ENCODE assay signal across 29 cellular contexts in genomic region chr3:106740116-106740515, GRCh38.
DNase-seq lines count a peak whose midpoint lies in the region; ATAC-seq and TF ChIP-seq lines count a peak whose summit lies in the region.
"Had no signal": no experiment of that assay in that cellular context is flagged by ENCODE, and none has a peak within 500 bp of the region (broad histone marks: within the 10 kb centered on the region; RNA-seq: fewer than 3 reads in every experiment).

No MANE protein-coding gene starts in this region.

- no peak for ATAC-seq in GM19397 (IDR thresholded peaks at IDR 0.05; ENCODE audit: unreplicated experiment)
- no peak for ATAC-seq in activated CD8-positive, alpha-beta memory T cell treated with anti-CD3 and anti-CD28 coated beads, Interleukin-2, amount 10 ng/mL, durations not matched to agents 7 days and 5 days
- no peak for ATAC-seq in HG02852 (IDR thresholded peaks at IDR 0.05; ENCODE audit: unreplicated experiment)
- ATAC-seq: activated CD4-positive, alpha-beta T cell treated with anti-CD3 and anti-CD28 coated beads for 36 hours; heart left ventricle; K562; PC-3; stimulated activated naive CD8-positive, alpha-beta T cell treated with anti-CD3 and anti-CD28 coated beads, Interleukin-15, amount 100 ng/mL, for 72 hours had no signal

- H3K9me3 Mint-ChIP-seq in activated CD8-positive, alpha-beta memory T cell treated with anti-CD3 and anti-CD28 coated beads, Interleukin-2, amount 10 ng/mL, durations not matched to agents 7 days and 5 days (ENCODE audit: low read depth) = no peaks in the 10 kb centered on the region
- H3K9me3 Mint-ChIP-seq: activated naive CD4-positive, alpha-beta T cell treated with anti-CD3 and anti-CD28 coated beads, Interleukin-2, amount 50 U/mL, for 24 hours; stimulated activated naive CD8-positive, alpha-beta T cell treated with anti-CD3 and anti-CD28 coated beads, Interleukin-15, amount 100 ng/mL, for 72 hours had no signal

- peak; percentile 92 for DNase-seq in A673 (ENCODE audit: low spot score)
- peak; percentile 70 for DNase-seq in LHCN-M2 (ENCODE audit: low read depth)
- peak; percentile 49 for DNase-seq in adipocyte (ENCODE audit: low read depth)
- peak; percentile 28 for DNase-seq in myocyte (ENCODE audit: low read depth)
- no peak for DNase-seq in activated CD4-positive, alpha-beta T cell treated with anti-CD3 and anti-CD28 coated beads for 4 hours
- DNase-seq in activated CD8-positive, alpha-beta memory T cell treated with anti-CD3 and anti-CD28 coated beads, Interleukin-2, amount 10 ng/mL, durations not matched to agents 7 days and 5 days = no peak
- DNase-seq: 8988T; activated CD4-positive, alpha-beta T cell treated with anti-CD3 and anti-CD28 coated beads for 36 hours; activated CD8-positive, alpha-beta memory T cell treated with anti-CD3 and anti-CD28 coated beads for 24 hours; CD8-positive, alpha-beta memory T cell; effector CD4-positive, alpha-beta T cell; EL; H7; heart left ventricle; left ventricle myocardium inferior; mesendoderm; NCI-H1105; NCI-H187; NCI-H526 treated with DMSO at 0.1 percent for 48 hours; PC-3; posterior cingulate gyrus; stimulated activated naive CD8-positive, alpha-beta T cell treated with anti-CD3 and anti-CD28 coated beads, Interleukin-15, amount 100 ng/mL, for 72 hours had no signal

- BruUV-seq in A673 (replicated peaks; lab: Mats Ljungman, UMichigan) = no TSS peak

- TF ChIP-seq CTCF in A673 (conservative IDR thresholded peaks at IDR 0.05; ENCODE audit: low read depth, low read length) = no peak

- H3K27ac ChIP-seq in A673 (ENCODE audit: low read depth, low read length, poor library complexity, severe bottlenecking) = peak overlapping the region; percentile 81
- H3K27ac ChIP-seq: heart left ventricle, left ventricle myocardium inferior, right atrium auricular region, tibial nerve had no signal

- H3K27me3 ChIP-seq in A673 (replicated peaks; ENCODE audit: insufficient read depth, low read depth, low read length, poor library complexity) = no peaks in the 10 kb centered on the region
- no peaks in the 10 kb centered on the region for H3K27me3 ChIP-seq in adipocyte (replicated peaks; ENCODE audit: control insufficient read depth, insufficient read depth, low read length)
- H3K27me3 ChIP-seq: heart left ventricle, right atrium auricular region, tibial nerve had no signal

- H3K4me1 Mint-ChIP-seq in activated CD8-positive, alpha-beta memory T cell treated with anti-CD3 and anti-CD28 coated beads, Interleukin-2, amount 10 ng/mL, durations not matched to agents 7 days and 5 days = no peaks in the 10 kb centered on the region
- H3K4me1 Mint-ChIP-seq: activated CD4-positive, alpha-beta T cell treated with anti-CD3 and anti-CD28 coated beads for 36 hours; activated naive CD4-positive, alpha-beta T cell treated with anti-CD3 and anti-CD28 coated beads, Interleukin-2, amount 50 U/mL, for 24 hours; CD8-positive, alpha-beta memory T cell; neural crest cell; stimulated activated naive CD8-positive, alpha-beta T cell treated with anti-CD3 and anti-CD28 coated beads, Interleukin-15, amount 100 ng/mL, for 72 hours had no signal

- H3K4me3 ChIP-seq in A673 (ENCODE audit: low read depth, low read length, poor library complexity, severe bottlenecking) (no peak overlapping the region), adipocyte (ENCODE audit: low read length) (peak overlapping the region; percentile 57)
- H3K4me3 ChIP-seq: heart left ventricle, K562, left ventricle myocardium inferior, right atrium auricular region, tibial nerve had no signal

- no peak overlapping the region for H3K4me3 Mint-ChIP-seq in activated CD8-positive, alpha-beta memory T cell treated with anti-CD3 and anti-CD28 coated beads, Interleukin-2, amount 10 ng/mL, durations not matched to agents 7 days and 5 days
- H3K4me3 Mint-ChIP-seq: activated CD4-positive, alpha-beta T cell treated with anti-CD3 and anti-CD28 coated beads for 36 hours; activated naive CD4-positive, alpha-beta T cell treated with anti-CD3 and anti-CD28 coated beads, Interleukin-2, amount 50 U/mL, for 24 hours; CD8-positive, alpha-beta memory T cell; neural crest cell; stimulated activated naive CD8-positive, alpha-beta T cell treated with anti-CD3 and anti-CD28 coated beads, Interleukin-15, amount 100 ng/mL, for 72 hours had no signal

- peak overlapping the region; percentile 64 for H3K9ac ChIP-seq in adipocyte (ENCODE audit: low read length)

- CTCF ChIA-PET in A673 (lab: Charles Lee) = no interaction called here
- CTCF ChIA-PET in activated CD8-positive, alpha-beta memory T cell treated with anti-CD3 and anti-CD28 coated beads, Interleukin-2, amount 10 ng/mL, durations not matched to agents 7 days and 5 days (lab: Charles Lee) = no interaction called here

- POLR2A ChIA-PET in A673 (lab: Charles Lee; ENCODE audit: low non-redundant PET) = no interaction called here

- H3K9me3 ChIP-seq in A673 (ENCODE audit: low read depth, low read length, poor library complexity, severe bottlenecking) (no peaks in the 10 kb centered on the region), adipocyte (ENCODE audit: control insufficient read depth, low read length) (no peaks in the 10 kb centered on the region)
- H3K9me3 ChIP-seq: heart left ventricle, left ventricle myocardium inferior, right atrium auricular region, tibial nerve had no signal

- H3K36me3 ChIP-seq in A673 (ENCODE audit: insufficient read depth, low read length, poor library complexity, severe bottlenecking) = no peaks in the 10 kb centered on the region
- no peaks in the 10 kb centered on the region for H3K36me3 ChIP-seq in adipocyte (ENCODE audit: control insufficient read depth, insufficient read depth, low read length, severe bottlenecking)
- H3K36me3 ChIP-seq: heart left ventricle, left ventricle myocardium inferior, right atrium auricular region, tibial nerve had no signal

- intact Hi-C loops in A673 (cut with micrococcal nuclease; ENCODE audit: unreplicated experiment) = no loop called here

- no peaks in the 10 kb centered on the region for H3K27me3 Mint-ChIP-seq in activated CD8-positive, alpha-beta memory T cell treated with anti-CD3 and anti-CD28 coated beads, Interleukin-2, amount 10 ng/mL, durations not matched to agents 7 days and 5 days
- H3K27me3 Mint-ChIP-seq: CD8-positive, alpha-beta memory T cell; stimulated activated naive CD8-positive, alpha-beta T cell treated with anti-CD3 and anti-CD28 coated beads, Interleukin-15, amount 100 ng/mL, for 72 hours had no signal

- H3K36me3 Mint-ChIP-seq in activated CD8-positive, alpha-beta memory T cell treated with anti-CD3 and anti-CD28 coated beads, Interleukin-2, amount 10 ng/mL, durations not matched to agents 7 days and 5 days = no peaks in the 10 kb centered on the region
- H3K36me3 Mint-ChIP-seq: activated naive CD4-positive, alpha-beta T cell treated with anti-CD3 and anti-CD28 coated beads, Interleukin-2, amount 50 U/mL, for 24 hours; CD8-positive, alpha-beta memory T cell had no signal

- no peak overlapping the region for H3K27ac Mint-ChIP-seq in activated CD8-positive, alpha-beta memory T cell treated with anti-CD3 and anti-CD28 coated beads, Interleukin-2, amount 10 ng/mL, durations not matched to agents 7 days and 5 days
- H3K27ac Mint-ChIP-seq: activated CD4-positive, alpha-beta T cell treated with anti-CD3 and anti-CD28 coated beads for 36 hours; activated naive CD4-positive, alpha-beta T cell treated with anti-CD3 and anti-CD28 coated beads, Interleukin-2, amount 50 U/mL, for 24 hours; CD8-positive, alpha-beta memory T cell; stimulated activated naive CD8-positive, alpha-beta T cell treated with anti-CD3 and anti-CD28 coated beads, Interleukin-15, amount 100 ng/mL, for 72 hours had no signal

- H3K4me1 ChIP-seq in A673 (ENCODE audit: insufficient read depth, low read length, poor library complexity, severe bottlenecking) = peaks cover 24% of the 10 kb centered on the region
- H3K4me1 ChIP-seq in adipocyte (ENCODE audit: control insufficient read depth, insufficient read depth, low read length) = peaks cover 19% of the 10 kb centered on the region
- H3K4me1 ChIP-seq: left ventricle myocardium inferior, right atrium auricular region, tibial nerve had no signal

Comparison
In these comparisons a context has a peak if more than half of its experiments do, and no peak if none do; other contexts are left out.
1. DNase-seq: peak in A673 (single experiment), LHCN-M2 (single experiment), adipocyte (single experiment) and myocyte (single experiment); none in activated CD4-positive, alpha-beta T cell treated with anti-CD3 and anti-CD28 coated beads for 4 hours (0 of 2) and activated CD8-positive, alpha-beta memory T cell treated with anti-CD3 and anti-CD28 coated beads, Interleukin-2, amount 10 ng/mL, durations not matched to agents 7 days and 5 days (single experiment).